In the genomic region with DNA sequence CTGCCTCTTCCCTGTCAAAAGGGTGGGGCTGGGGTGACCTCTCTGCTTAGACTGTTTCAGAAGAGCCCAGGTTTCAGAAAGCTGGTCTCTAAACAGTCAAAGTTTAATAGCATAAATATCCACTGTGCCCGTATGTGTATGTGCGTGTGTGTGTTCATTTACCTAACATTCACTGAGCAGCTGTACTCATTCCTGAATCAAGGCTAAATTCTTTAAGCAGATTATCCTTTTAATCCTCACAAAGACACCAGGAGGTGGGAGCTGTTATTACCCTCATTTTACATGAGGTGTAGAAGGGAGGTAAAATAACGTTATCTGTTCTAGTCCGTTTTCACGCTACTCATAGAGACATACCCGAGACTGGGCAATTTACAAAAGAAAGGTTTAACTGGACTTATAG, we compare ENCODE assay signal across 23 cellular contexts.
"Had no signal": no experiment of that assay in that cellular context is flagged by ENCODE, and none has a peak within 500 bp of the region (broad histone marks: within the 10 kb centered on the region; RNA-seq: fewer than 3 reads in every experiment).

No MANE protein-coding gene starts in this region.

- H3K9me3 Mint-ChIP-seq: activated CD8-positive, alpha-beta T cell treated with anti-CD3 and anti-CD28 coated beads for 36 hours; activated naive CD8-positive, alpha-beta T cell treated with anti-CD3 and anti-CD28 coated beads, Interleukin-2, amount 10 ng/mL, durations not matched to agents 7 days and 5 days had no signal

- H3K4me1 ChIP-seq: adrenal gland, Peyer's patch had no signal

- H3K4me3 Mint-ChIP-seq: activated CD4-positive, alpha-beta T cell treated with anti-CD3 and anti-CD28 coated beads for 36 hours; activated CD8-positive, alpha-beta T cell treated with anti-CD3 and anti-CD28 coated beads for 36 hours; activated naive CD8-positive, alpha-beta T cell treated with anti-CD3 and anti-CD28 coated beads, Interleukin-2, amount 10 ng/mL, durations not matched to agents 7 days and 5 days; activated T-cell treated with anti-CD3 and anti-CD28 coated beads, Interleukin-2, amount 50 U/mL, for 72 hours had no signal

- H3K36me3 ChIP-seq: adrenal gland, SJCRH30 had no signal

- H3K27ac ChIP-seq: adrenal gland, Peyer's patch, RWPE1, SJCRH30, VCaP had no signal

- H3K4me1 Mint-ChIP-seq: activated CD4-positive, alpha-beta T cell treated with anti-CD3 and anti-CD28 coated beads for 36 hours; activated naive CD8-positive, alpha-beta T cell treated with anti-CD3 and anti-CD28 coated beads, Interleukin-2, amount 10 ng/mL, durations not matched to agents 7 days and 5 days had no signal

- H3K27me3 Mint-ChIP-seq: activated CD4-positive, alpha-beta T cell treated with anti-CD3 and anti-CD28 coated beads for 36 hours; activated CD8-positive, alpha-beta T cell treated with anti-CD3 and anti-CD28 coated beads for 36 hours; activated naive CD8-positive, alpha-beta T cell treated with anti-CD3 and anti-CD28 coated beads, Interleukin-2, amount 10 ng/mL, durations not matched to agents 7 days and 5 days had no signal

- H3K27ac Mint-ChIP-seq: activated CD4-positive, alpha-beta T cell treated with anti-CD3 and anti-CD28 coated beads for 36 hours; activated CD8-positive, alpha-beta T cell treated with anti-CD3 and anti-CD28 coated beads for 36 hours; activated naive CD8-positive, alpha-beta T cell treated with anti-CD3 and anti-CD28 coated beads, Interleukin-2, amount 10 ng/mL, durations not matched to agents 7 days and 5 days; activated T-cell treated with anti-CD3 and anti-CD28 coated beads, Interleukin-2, amount 50 U/mL, for 72 hours had no signal

- H3K4me2 ChIP-seq: SK-N-SH had no signal

- ATAC-seq: activated CD4-positive, alpha-beta T cell treated with anti-CD3 and anti-CD28 coated beads for 36 hours; activated CD8-positive, alpha-beta T cell treated with anti-CD3 and anti-CD28 coated beads for 36 hours; activated T-cell treated with anti-CD3 and anti-CD28 coated beads, Interleukin-2, amount 50 U/mL, for 72 hours had no signal

- DNase-seq: activated CD4-positive, alpha-beta T cell treated with anti-CD3 and anti-CD28 coated beads for 36 hours; activated CD8-positive, alpha-beta memory T cell treated with anti-CD3 and anti-CD28 coated beads, Interleukin-2, amount 50 U/mL, for 4 hours; activated CD8-positive, alpha-beta T cell treated with anti-CD3 and anti-CD28 coated beads for 36 hours; activated naive CD4-positive, alpha-beta T cell treated with anti-CD3 and anti-CD28 coated beads, Interleukin-2, amount 50 U/mL, for 16 hours; activated naive CD8-positive, alpha-beta T cell treated with anti-CD3 and anti-CD28 coated beads, Interleukin-2, amount 10 ng/mL, durations not matched to agents 7 days and 5 days; activated T-cell treated with anti-CD3 and anti-CD28 coated beads, Interleukin-2, amount 50 U/mL, for 72 hours; adrenal gland; anterior cingulate cortex; cerebellar nuclear complex; MM.1S; NCI-H1105 treated with DMSO at 0.1 percent for 48 hours; NCI-H1436 treated with DMSO at 0.1 percent for 48 hours; NCI-H187; NCI-H2081; NCI-H446 treated with DMSO at 0.1 percent for 48 hours; NCI-H526 treated with DMSO at 0.1 percent for 48 hours; Peyer's patch; Right ventricle myocardium superior; SJCRH30; SK-N-SH; T-helper 1 cell had no signal

- H3K9me3 ChIP-seq: adrenal gland, Peyer's patch, SJCRH30, SK-N-SH had no signal

- H3K9ac ChIP-seq: SK-N-SH had no signal

- H3K4me3 ChIP-seq: adrenal gland, Peyer's patch, SJCRH30 had no signal

- H3K27me3 ChIP-seq: adrenal gland, Peyer's patch, SJCRH30 had no signal
